1 cellular context compared by ENCODE assay signal in the genomic region with DNA sequence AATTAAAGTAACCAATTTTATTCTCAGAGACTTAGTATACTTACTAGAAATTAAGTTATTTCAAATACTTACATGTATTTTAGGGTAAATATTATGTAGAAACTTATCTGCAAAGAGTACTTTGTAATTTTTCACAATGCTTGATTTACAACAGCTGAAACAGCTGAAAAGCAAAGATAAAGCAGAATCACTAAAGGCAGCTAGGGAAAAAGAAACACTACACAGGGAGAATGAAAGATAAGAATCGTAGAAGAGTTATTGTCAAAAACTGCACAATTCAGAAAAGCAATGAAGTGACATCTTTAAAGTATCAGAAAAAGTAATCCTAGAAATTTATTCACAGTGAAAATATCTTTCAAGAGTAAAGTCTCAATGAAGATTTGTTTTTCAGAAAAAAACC.
TF ChIP-seq lines count a peak whose summit lies in the region.

No MANE protein-coding gene starts in this region.

TF ChIP-seq in K562, 482 proteins besides CTCF, POLR2A, EP300 and RAD21 (continued from another document and continues in another):
- TF ChIP-seq, protein P1, sequence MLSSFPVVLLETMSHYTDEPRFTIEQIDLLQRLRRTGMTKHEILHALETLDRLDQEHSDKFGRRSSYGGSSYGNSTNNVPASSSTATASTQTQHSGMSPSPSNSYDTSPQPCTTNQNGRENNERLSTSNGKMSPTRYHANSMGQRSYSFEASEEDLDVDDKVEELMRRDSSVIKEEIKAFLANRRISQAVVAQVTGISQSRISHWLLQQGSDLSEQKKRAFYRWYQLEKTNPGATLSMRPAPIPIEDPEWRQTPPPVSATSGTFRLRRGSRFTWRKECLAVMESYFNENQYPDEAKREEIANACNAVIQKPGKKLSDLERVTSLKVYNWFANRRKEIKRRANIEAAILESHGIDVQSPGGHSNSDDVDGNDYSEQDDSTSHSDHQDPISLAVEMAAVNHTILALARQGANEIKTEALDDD (IDR thresholded peaks at IDR 0.05) = no peak
- no peak for TF ChIP-seq ZNF699 (CRISPR knock-in tag; IDR thresholded peaks at IDR 0.05; ENCODE audit: insufficient replicate concordance)
- TF ChIP-seq ARID2 (IDR thresholded peaks at IDR 0.05) = no peak
- TF ChIP-seq, protein P2, sequence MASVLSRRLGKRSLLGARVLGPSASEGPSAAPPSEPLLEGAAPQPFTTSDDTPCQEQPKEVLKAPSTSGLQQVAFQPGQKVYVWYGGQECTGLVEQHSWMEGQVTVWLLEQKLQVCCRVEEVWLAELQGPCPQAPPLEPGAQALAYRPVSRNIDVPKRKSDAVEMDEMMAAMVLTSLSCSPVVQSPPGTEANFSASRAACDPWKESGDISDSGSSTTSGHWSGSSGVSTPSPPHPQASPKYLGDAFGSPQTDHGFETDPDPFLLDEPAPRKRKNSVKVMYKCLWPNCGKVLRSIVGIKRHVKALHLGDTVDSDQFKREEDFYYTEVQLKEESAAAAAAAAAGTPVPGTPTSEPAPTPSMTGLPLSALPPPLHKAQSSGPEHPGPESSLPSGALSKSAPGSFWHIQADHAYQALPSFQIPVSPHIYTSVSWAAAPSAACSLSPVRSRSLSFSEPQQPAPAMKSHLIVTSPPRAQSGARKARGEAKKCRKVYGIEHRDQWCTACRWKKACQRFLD (CRISPR knock-in tag; IDR thresholded peaks at IDR 0.05) = no peak
- no peak for TF ChIP-seq POLR2G (IDR thresholded peaks at IDR 0.05; ENCODE audit: low read depth, low read length)
- no peak; a peak in 1 of 4 replicates for TF ChIP-seq MAZ (CRISPR knock-in tag; conservative IDR thresholded peaks at IDR 0.05 in 1 of 2, IDR thresholded peaks at IDR 0.05 in 1 of 2)
- TF ChIP-seq, protein P3, sequence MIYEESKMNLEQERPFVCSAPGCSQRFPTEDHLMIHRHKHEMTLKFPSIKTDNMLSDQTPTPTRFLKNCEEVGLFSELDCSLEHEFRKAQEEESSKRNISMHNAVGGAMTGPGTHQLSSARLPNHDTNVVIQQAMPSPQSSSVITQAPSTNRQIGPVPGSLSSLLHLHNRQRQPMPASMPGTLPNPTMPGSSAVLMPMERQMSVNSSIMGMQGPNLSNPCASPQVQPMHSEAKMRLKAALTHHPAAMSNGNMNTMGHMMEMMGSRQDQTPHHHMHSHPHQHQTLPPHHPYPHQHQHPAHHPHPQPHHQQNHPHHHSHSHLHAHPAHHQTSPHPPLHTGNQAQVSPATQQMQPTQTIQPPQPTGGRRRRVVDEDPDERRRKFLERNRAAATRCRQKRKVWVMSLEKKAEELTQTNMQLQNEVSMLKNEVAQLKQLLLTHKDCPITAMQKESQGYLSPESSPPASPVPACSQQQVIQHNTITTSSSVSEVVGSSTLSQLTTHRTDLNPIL (CRISPR knock-in tag; IDR thresholded peaks at IDR 0.05) = no peak
- TF ChIP-seq, protein P4, sequence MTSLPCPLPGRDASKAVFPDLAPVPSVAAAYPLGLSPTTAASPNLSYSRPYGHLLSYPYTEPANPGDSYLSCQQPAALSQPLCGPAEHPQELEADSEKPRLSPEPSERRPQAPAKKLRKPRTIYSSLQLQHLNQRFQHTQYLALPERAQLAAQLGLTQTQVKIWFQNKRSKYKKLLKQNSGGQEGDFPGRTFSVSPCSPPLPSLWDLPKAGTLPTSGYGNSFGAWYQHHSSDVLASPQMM (CRISPR knock-in tag; IDR thresholded peaks at IDR 0.05) = no peak
- no peak for TF ChIP-seq ZBTB1 (CRISPR knock-in tag; IDR thresholded peaks at IDR 0.05; ENCODE audit: borderline replicate concordance, low read depth)
- no peak for TF ChIP-seq ZC3H8 (IDR thresholded peaks at IDR 0.05)
- TF ChIP-seq, protein P5, sequence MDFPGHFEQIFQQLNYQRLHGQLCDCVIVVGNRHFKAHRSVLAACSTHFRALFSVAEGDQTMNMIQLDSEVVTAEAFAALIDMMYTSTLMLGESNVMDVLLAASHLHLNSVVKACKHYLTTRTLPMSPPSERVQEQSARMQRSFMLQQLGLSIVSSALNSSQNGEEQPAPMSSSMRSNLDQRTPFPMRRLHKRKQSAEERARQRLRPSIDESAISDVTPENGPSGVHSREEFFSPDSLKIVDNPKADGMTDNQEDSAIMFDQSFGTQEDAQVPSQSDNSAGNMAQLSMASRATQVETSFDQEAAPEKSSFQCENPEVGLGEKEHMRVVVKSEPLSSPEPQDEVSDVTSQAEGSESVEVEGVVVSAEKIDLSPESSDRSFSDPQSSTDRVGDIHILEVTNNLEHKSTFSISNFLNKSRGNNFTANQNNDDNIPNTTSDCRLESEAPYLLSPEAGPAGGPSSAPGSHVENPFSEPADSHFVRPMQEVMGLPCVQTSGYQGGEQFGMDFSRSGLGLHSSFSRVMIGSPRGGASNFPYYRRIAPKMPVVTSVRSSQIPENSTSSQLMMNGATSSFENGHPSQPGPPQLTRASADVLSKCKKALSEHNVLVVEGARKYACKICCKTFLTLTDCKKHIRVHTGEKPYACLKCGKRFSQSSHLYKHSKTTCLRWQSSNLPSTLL (IDR thresholded peaks at IDR 0.05) = no peak
- no peak for TF ChIP-seq CEBPB (tag; IDR thresholded peaks at IDR 0.05)
- peak in 1 of 2 experiments; percentile 66; a peak in 2 of 3 replicates for TF ChIP-seq CBX3 (IDR thresholded peaks at IDR 0.05; ENCODE audit: borderline replicate concordance in 1 of 2, low read length in 2 of 2)
- no peak for TF ChIP-seq CHD1 (IDR thresholded peaks at IDR 0.05; ENCODE audit: low read length)
- TF ChIP-seq, protein P6, sequence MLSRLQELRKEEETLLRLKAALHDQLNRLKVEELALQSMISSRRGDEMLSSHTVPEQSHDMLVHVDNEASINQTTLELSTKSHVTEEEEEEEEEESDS (CRISPR knock-in tag; IDR thresholded peaks at IDR 0.05) = no peak
- TF ChIP-seq SP2 (IDR thresholded peaks at IDR 0.05; ENCODE audit: extremely low read depth, low read depth, low read length, poor library complexity, severe bottlenecking) = no peak
- TF ChIP-seq, protein P7, sequence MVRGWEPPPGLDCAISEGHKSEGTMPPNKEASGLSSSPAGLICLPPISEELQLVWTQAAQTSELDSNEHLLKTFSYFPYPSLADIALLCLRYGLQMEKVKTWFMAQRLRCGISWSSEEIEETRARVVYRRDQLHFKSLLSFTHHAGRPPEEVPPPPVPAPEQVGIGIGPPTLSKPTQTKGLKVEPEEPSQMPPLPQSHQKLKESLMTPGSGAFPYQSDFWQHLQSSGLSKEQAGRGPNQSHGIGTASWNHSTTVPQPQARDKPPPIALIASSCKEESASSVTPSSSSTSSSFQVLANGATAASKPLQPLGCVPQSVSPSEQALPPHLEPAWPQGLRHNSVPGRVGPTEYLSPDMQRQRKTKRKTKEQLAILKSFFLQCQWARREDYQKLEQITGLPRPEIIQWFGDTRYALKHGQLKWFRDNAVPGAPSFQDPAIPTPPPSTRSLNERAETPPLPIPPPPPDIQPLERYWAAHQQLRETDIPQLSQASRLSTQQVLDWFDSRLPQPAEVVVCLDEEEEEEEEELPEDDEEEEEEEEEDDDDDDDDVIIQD (CRISPR knock-in tag; IDR thresholded peaks at IDR 0.05) = no peak
- TF ChIP-seq ZNF444 (CRISPR knock-in tag; IDR thresholded peaks at IDR 0.05) = 0 out of 2 replicates have a peak, but pooled peaks have one; percentile 39
- TF ChIP-seq NFIX (CRISPR knock-in tag; IDR thresholded peaks at IDR 0.05; ENCODE audit: low read depth) = no peak
- 0 out of 2 replicates have a peak, but pooled peaks have one; percentile 42 for TF ChIP-seq ZNF584 (CRISPR knock-in tag; IDR thresholded peaks at IDR 0.05; ENCODE audit: low read depth)
- no peak for TF ChIP-seq CREM (IDR thresholded peaks at IDR 0.05; ENCODE audit: low read depth)
- TF ChIP-seq, protein P8, sequence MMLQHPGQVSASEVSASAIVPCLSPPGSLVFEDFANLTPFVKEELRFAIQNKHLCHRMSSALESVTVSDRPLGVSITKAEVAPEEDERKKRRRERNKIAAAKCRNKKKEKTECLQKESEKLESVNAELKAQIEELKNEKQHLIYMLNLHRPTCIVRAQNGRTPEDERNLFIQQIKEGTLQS (IDR thresholded peaks at IDR 0.05) = no peak
- TF ChIP-seq, protein P8 (CRISPR knock-in tag; conservative IDR thresholded peaks at IDR 0.05) = no peak
- TF ChIP-seq RBBP5 (IDR thresholded peaks at IDR 0.05; ENCODE audit: borderline replicate concordance, insufficient read depth, low read length, poor library complexity, severe bottlenecking) = no peak
- TF ChIP-seq GTF2F1 (IDR thresholded peaks at IDR 0.05; ENCODE audit: low read depth, low read length) = no peak
- peak; percentile 84; the same call in 1 of the 2 replicates for TF ChIP-seq NFATC3 (IDR thresholded peaks at IDR 0.05)
- no peak for TF ChIP-seq ZC3H4 (CRISPR knock-in tag; IDR thresholded peaks at IDR 0.05; ENCODE audit: borderline replicate concordance)
- TF ChIP-seq SMAD4 (CRISPR knock-in tag; conservative IDR thresholded peaks at IDR 0.05) = 0 out of 2 replicates have a peak, but pooled peaks have one; percentile 24
- no peak for TF ChIP-seq ZNF274 (IDR thresholded peaks at IDR 0.05; ENCODE audit: borderline replicate concordance, low read depth, low read length)
- TF ChIP-seq ZNF77 (CRISPR knock-in tag; IDR thresholded peaks at IDR 0.05) = no peak
- TF ChIP-seq ZNF165 (CRISPR knock-in tag; IDR thresholded peaks at IDR 0.05; ENCODE audit: borderline replicate concordance) = no peak
- TF ChIP-seq ZNF79 (CRISPR knock-in tag; IDR thresholded peaks at IDR 0.05; ENCODE audit: low read depth) = 0 out of 2 replicates have a peak, but pooled peaks have one; percentile 9
- TF ChIP-seq ZNF780A (CRISPR knock-in tag; IDR thresholded peaks at IDR 0.05) = no peak
- TF ChIP-seq, protein P9, sequence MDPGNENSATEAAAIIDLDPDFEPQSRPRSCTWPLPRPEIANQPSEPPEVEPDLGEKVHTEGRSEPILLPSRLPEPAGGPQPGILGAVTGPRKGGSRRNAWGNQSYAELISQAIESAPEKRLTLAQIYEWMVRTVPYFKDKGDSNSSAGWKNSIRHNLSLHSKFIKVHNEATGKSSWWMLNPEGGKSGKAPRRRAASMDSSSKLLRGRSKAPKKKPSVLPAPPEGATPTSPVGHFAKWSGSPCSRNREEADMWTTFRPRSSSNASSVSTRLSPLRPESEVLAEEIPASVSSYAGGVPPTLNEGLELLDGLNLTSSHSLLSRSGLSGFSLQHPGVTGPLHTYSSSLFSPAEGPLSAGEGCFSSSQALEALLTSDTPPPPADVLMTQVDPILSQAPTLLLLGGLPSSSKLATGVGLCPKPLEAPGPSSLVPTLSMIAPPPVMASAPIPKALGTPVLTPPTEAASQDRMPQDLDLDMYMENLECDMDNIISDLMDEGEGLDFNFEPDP (CRISPR knock-in tag; IDR thresholded peaks at IDR 0.05) = no peak
- TF ChIP-seq U2AF2 (optimal IDR thresholded peaks at IDR 0.05; ENCODE audit: low read depth, low read length) = no peak
- TF ChIP-seq, protein P10, sequence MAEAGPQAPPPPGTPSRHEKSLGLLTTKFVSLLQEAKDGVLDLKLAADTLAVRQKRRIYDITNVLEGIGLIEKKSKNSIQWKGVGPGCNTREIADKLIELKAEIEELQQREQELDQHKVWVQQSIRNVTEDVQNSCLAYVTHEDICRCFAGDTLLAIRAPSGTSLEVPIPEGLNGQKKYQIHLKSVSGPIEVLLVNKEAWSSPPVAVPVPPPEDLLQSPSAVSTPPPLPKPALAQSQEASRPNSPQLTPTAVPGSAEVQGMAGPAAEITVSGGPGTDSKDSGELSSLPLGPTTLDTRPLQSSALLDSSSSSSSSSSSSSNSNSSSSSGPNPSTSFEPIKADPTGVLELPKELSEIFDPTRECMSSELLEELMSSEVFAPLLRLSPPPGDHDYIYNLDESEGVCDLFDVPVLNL (CRISPR knock-in tag; IDR thresholded peaks at IDR 0.05; ENCODE audit: low read depth) = no peak
- no peak for TF ChIP-seq HDAC8 (tag; IDR thresholded peaks at IDR 0.05)
- no peak for TF ChIP-seq DDX20 (tag; IDR thresholded peaks at IDR 0.05; ENCODE audit: low read depth)
- no peak for TF ChIP-seq SRSF9 (IDR thresholded peaks at IDR 0.05; ENCODE audit: borderline replicate concordance, low read depth, low read length)
- TF ChIP-seq, protein P11, sequence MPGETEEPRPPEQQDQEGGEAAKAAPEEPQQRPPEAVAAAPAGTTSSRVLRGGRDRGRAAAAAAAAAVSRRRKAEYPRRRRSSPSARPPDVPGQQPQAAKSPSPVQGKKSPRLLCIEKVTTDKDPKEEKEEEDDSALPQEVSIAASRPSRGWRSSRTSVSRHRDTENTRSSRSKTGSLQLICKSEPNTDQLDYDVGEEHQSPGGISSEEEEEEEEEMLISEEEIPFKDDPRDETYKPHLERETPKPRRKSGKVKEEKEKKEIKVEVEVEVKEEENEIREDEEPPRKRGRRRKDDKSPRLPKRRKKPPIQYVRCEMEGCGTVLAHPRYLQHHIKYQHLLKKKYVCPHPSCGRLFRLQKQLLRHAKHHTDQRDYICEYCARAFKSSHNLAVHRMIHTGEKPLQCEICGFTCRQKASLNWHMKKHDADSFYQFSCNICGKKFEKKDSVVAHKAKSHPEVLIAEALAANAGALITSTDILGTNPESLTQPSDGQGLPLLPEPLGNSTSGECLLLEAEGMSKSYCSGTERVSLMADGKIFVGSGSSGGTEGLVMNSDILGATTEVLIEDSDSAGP (CRISPR knock-in tag; IDR thresholded peaks at IDR 0.05) = no peak
- no peak for TF ChIP-seq HNRNPH1 (optimal IDR thresholded peaks at IDR 0.05; ENCODE audit: low read depth, low read length)
- TF ChIP-seq, protein P12, sequence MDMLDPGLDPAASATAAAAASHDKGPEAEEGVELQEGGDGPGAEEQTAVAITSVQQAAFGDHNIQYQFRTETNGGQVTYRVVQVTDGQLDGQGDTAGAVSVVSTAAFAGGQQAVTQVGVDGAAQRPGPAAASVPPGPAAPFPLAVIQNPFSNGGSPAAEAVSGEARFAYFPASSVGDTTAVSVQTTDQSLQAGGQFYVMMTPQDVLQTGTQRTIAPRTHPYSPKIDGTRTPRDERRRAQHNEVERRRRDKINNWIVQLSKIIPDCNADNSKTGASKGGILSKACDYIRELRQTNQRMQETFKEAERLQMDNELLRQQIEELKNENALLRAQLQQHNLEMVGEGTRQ (CRISPR knock-in tag; IDR thresholded peaks at IDR 0.05) = no peak
- TF ChIP-seq RBM39 (optimal IDR thresholded peaks at IDR 0.05; ENCODE audit: low read depth, low read length) = no peak
- no peak for TF ChIP-seq SPI1 (IDR thresholded peaks at IDR 0.05; ENCODE audit: borderline replicate concordance, low read depth, low read length)
- TF ChIP-seq NCOA1 (IDR thresholded peaks at IDR 0.05; ENCODE audit: low read depth) = peak; percentile 80; the same call in 1 of the 2 replicates
- TF ChIP-seq, protein P13, sequence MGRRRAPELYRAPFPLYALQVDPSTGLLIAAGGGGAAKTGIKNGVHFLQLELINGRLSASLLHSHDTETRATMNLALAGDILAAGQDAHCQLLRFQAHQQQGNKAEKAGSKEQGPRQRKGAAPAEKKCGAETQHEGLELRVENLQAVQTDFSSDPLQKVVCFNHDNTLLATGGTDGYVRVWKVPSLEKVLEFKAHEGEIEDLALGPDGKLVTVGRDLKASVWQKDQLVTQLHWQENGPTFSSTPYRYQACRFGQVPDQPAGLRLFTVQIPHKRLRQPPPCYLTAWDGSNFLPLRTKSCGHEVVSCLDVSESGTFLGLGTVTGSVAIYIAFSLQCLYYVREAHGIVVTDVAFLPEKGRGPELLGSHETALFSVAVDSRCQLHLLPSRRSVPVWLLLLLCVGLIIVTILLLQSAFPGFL (CRISPR knock-in tag; IDR thresholded peaks at IDR 0.05) = no peak
- TF ChIP-seq ZNF507 (tag; conservative IDR thresholded peaks at IDR 0.05) = no peak
- TF ChIP-seq EGR1 (conservative IDR thresholded peaks at IDR 0.05) = no peak
- no peak for TF ChIP-seq NR4A1 (CRISPR knock-in tag; IDR thresholded peaks at IDR 0.05)
- no peak for TF ChIP-seq NR4A1 (tag; IDR thresholded peaks at IDR 0.05)
- no peak for TF ChIP-seq ZNF124 (CRISPR knock-in tag; IDR thresholded peaks at IDR 0.05)
- TF ChIP-seq SMC3 (conservative IDR thresholded peaks at IDR 0.05; ENCODE audit: insufficient read depth, low read depth, low read length) = no peak
- TF ChIP-seq TBP (optimal IDR thresholded peaks at IDR 0.05; ENCODE audit: low read depth, low read length) = no peak
- TF ChIP-seq ZNF133 (CRISPR knock-in tag; IDR thresholded peaks at IDR 0.05) = no peak
